1 cellular context compared by ENCODE assay signal in genomic region chr7:75056476-75056875, GRCh38.
TF ChIP-seq lines count a peak whose summit lies in the region.

No MANE protein-coding gene starts in this region.

TF ChIP-seq in WTC11, 78 proteins besides CTCF, POLR2A, EP300 and RAD21 (continued from another document):
- TF ChIP-seq ERG (CRISPR knock-in tag; IDR thresholded peaks at IDR 0.05) (no peak), NR3C1 (CRISPR knock-in tag; conservative IDR thresholded peaks at IDR 0.05; ENCODE audit: low read depth) (no peak), ATF6 (CRISPR knock-in tag; IDR thresholded peaks at IDR 0.05) (no peak), ZNF532 (CRISPR knock-in tag; IDR thresholded peaks at IDR 0.05; ENCODE audit: borderline replicate concordance) (no peak), STAT6 (CRISPR knock-in tag; conservative IDR thresholded peaks at IDR 0.05; ENCODE audit: low read depth) (no peak), RELA (CRISPR knock-in tag; IDR thresholded peaks at IDR 0.05; ENCODE audit: borderline replicate concordance) (no peak), PREB (CRISPR knock-in tag; IDR thresholded peaks at IDR 0.05; ENCODE audit: borderline replicate concordance) (no peak), ZNF317 (CRISPR knock-in tag; IDR thresholded peaks at IDR 0.05; ENCODE audit: borderline replicate concordance, low read depth) (no peak), SMAD3 (CRISPR knock-in tag; IDR thresholded peaks at IDR 0.05; ENCODE audit: borderline replicate concordance) (no peak), TEAD1 (CRISPR knock-in tag; IDR thresholded peaks at IDR 0.05) (no peak)
TF ChIP-seq in WTC11: peak in this region for 0.
